1 cellular context compared by ENCODE assay signal in genomic region chr5:27315541-27316282, GRCh38.
TF ChIP-seq lines count a peak whose summit lies in the region.

No MANE protein-coding gene starts in this region.

TF ChIP-seq in SK-N-SH, 30 proteins besides CTCF, POLR2A, EP300 and RAD21 (continued from another document):
- TF ChIP-seq FOXM1 (IDR thresholded peaks at IDR 0.05; ENCODE audit: low read depth) (0 out of 2 replicates have a peak, but pooled peaks have one; percentile 38), USF2 (IDR thresholded peaks at IDR 0.05; ENCODE audit: borderline replicate concordance, low read depth, low read length) (no peak), JUND (IDR thresholded peaks at IDR 0.05) (peak; percentile 82), NFIC (IDR thresholded peaks at IDR 0.05; ENCODE audit: borderline replicate concordance) (peak; percentile 34; the same call in 1 of the 2 replicates), TCF12 (IDR thresholded peaks at IDR 0.05) (peak; percentile 73), FOXJ3 (CRISPR knock-in tag; IDR thresholded peaks at IDR 0.05) (no peak), FOSL2 (IDR thresholded peaks at IDR 0.05; ENCODE audit: borderline replicate concordance, low read depth) (peak; percentile 73; the same call in 1 of the 2 replicates), PBX3 (IDR thresholded peaks at IDR 0.05) (peak; percentile 21; the same call in 1 of the 2 replicates), MXI1 (IDR thresholded peaks at IDR 0.05; ENCODE audit: low read depth, low read length) (no peak), ELF1 (IDR thresholded peaks at IDR 0.05) (no peak)
TF ChIP-seq in SK-N-SH: peak in this region for 8.
